Comparison of ENCODE assay signal across 20 cellular contexts in the genomic region with DNA sequence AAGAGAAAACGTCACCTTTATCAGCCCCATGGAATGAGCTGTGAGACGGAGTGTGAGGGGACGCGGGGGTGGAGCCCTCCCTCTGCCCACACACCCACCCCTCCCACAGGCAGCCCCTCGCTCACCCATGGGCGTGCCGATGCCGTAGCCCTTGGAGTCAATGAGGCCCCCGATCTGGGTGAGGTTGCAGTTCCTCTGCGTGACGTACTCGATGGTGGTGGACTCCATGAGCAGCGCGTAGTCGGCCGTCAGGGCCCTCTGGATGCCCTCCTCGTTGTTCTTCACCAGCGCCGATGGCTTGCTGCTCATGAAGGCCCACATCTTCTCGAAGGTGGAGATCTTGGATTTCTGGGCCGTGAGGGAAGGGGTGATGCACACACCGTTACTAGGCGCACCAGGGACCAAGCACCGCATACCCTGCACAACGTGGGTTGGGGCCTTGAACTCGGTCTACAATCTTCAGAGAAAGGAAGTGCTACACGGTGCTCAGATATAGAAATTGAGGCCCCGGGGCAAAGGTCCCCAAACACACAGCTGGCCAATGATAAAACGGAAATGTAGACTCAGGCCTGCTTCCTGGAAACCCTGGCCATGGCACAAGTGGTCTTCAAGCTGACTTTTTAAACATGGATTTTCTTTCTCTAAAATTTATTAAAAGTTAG.
"Had no signal": no experiment of that assay in that cellular context is flagged by ENCODE, and none has a peak within 500 bp of the region (broad histone marks: within the 10 kb centered on the region; RNA-seq: fewer than 3 reads in every experiment).

No MANE protein-coding gene starts in this region.

- H3K9me3 ChIP-seq: esophagus squamous epithelium, gastroesophageal sphincter, ovary, suprapubic skin, thyroid gland, uterus had no signal

- H3K4me1 ChIP-seq: gastroesophageal sphincter, suprapubic skin, thyroid gland, uterus had no signal

- H3K36me3 Mint-ChIP-seq: immature natural killer cell; natural killer cell; stimulated activated effector memory CD8-positive, alpha-beta T cell treated with anti-CD3 and anti-CD28 coated beads, Interleukin-12 subunit alpha, Interleukin-12 subunit beta, amount 100 ng/mL, for 72 hours; type B pancreatic cell had no signal

- H3K4me3 ChIP-seq: esophagus squamous epithelium, gastroesophageal sphincter, ovary, smooth muscle cell, suprapubic skin, thyroid gland, uterus had no signal

- H3K27ac ChIP-seq: esophagus squamous epithelium, gastroesophageal sphincter, ovary, suprapubic skin, thyroid gland, uterus had no signal

- H3K36me3 ChIP-seq: esophagus squamous epithelium, gastroesophageal sphincter, ovary, suprapubic skin, thyroid gland, uterus had no signal

- DNase-seq: cortex of kidney; effector memory CD8-positive, alpha-beta T cell; esophagus squamous epithelium; foreskin fibroblast; immature natural killer cell; left colon; natural killer cell; nucleus accumbens; ovary; stimulated activated CD4-positive, alpha-beta T cell treated with anti-CD3 and anti-CD28 coated beads, Interleukin-4, amount 100 ng/mL, for 1 hour; stimulated activated CD8-positive, alpha-beta memory T cell treated with anti-CD3 and anti-CD28 coated beads, Interleukin-4, amount 100 ng/mL, for 48 hours; stimulated activated naive CD8-positive, alpha-beta T cell treated with anti-CD3 and anti-CD28 coated beads, Interleukin-15, Interleukin-2, amounts not matched to agents 100 U/mL and 50 U/mL, for 24 hours; thyroid gland; uterus had no signal

- H3K27me3 ChIP-seq: ovary, thyroid gland, uterus had no signal

- H3K9me3 Mint-ChIP-seq: effector memory CD8-positive, alpha-beta T cell; natural killer cell; neural crest cell; stimulated activated effector memory CD8-positive, alpha-beta T cell treated with anti-CD3 and anti-CD28 coated beads, Interleukin-12 subunit alpha, Interleukin-12 subunit beta, amount 100 ng/mL, for 72 hours; type B pancreatic cell had no signal

- H3K27ac Mint-ChIP-seq: effector memory CD8-positive, alpha-beta T cell; immature natural killer cell; natural killer cell; stimulated activated effector memory CD8-positive, alpha-beta T cell treated with anti-CD3 and anti-CD28 coated beads, Interleukin-12 subunit alpha, Interleukin-12 subunit beta, amount 100 ng/mL, for 72 hours; type B pancreatic cell had no signal

- H3K4me3 Mint-ChIP-seq: effector memory CD8-positive, alpha-beta T cell; immature natural killer cell; natural killer cell; neural crest cell; stimulated activated effector memory CD8-positive, alpha-beta T cell treated with anti-CD3 and anti-CD28 coated beads, Interleukin-12 subunit alpha, Interleukin-12 subunit beta, amount 100 ng/mL, for 72 hours; type B pancreatic cell had no signal

- H3K4me1 Mint-ChIP-seq: immature natural killer cell; natural killer cell; neural crest cell; stimulated activated effector memory CD8-positive, alpha-beta T cell treated with anti-CD3 and anti-CD28 coated beads, Interleukin-12 subunit alpha, Interleukin-12 subunit beta, amount 100 ng/mL, for 72 hours had no signal

- H3K4me2 ChIP-seq: smooth muscle cell had no signal
